1 cellular context compared by ENCODE assay signal in genomic region chr5:73435640-73436534, GRCh38.
TF ChIP-seq lines count a peak whose summit lies in the region.

No MANE protein-coding gene starts in this region.

TF ChIP-seq in IMR-90, 13 proteins besides CTCF, POLR2A, EP300 and RAD21:
- TF ChIP-seq ELK1 (IDR thresholded peaks at IDR 0.05; ENCODE audit: borderline replicate concordance, low read depth, low read length) (no peak), BHLHE40 (IDR thresholded peaks at IDR 0.05; ENCODE audit: low read depth, low read length) (no peak), RFX5 (IDR thresholded peaks at IDR 0.05; ENCODE audit: low read depth, low read length) (no peak), SMC3 (IDR thresholded peaks at IDR 0.05; ENCODE audit: low read depth, low read length) (no peak), MXI1 (IDR thresholded peaks at IDR 0.05; ENCODE audit: borderline replicate concordance, low read depth, low read length) (no peak), NFE2L2 (IDR thresholded peaks at IDR 0.05; ENCODE audit: low read depth, low read length) (no peak), FOS (IDR thresholded peaks at IDR 0.05; ENCODE audit: low read depth, low read length) (no peak), MAZ (IDR thresholded peaks at IDR 0.05; ENCODE audit: borderline replicate concordance, low read depth, low read length) (no peak), MAFK (IDR thresholded peaks at IDR 0.05; ENCODE audit: low read depth, low read length) (no peak), CEBPB (IDR thresholded peaks at IDR 0.05; ENCODE audit: low read depth, low read length) (no peak)
